ENCODE assay signal across 13 cellular contexts in the genomic region with DNA sequence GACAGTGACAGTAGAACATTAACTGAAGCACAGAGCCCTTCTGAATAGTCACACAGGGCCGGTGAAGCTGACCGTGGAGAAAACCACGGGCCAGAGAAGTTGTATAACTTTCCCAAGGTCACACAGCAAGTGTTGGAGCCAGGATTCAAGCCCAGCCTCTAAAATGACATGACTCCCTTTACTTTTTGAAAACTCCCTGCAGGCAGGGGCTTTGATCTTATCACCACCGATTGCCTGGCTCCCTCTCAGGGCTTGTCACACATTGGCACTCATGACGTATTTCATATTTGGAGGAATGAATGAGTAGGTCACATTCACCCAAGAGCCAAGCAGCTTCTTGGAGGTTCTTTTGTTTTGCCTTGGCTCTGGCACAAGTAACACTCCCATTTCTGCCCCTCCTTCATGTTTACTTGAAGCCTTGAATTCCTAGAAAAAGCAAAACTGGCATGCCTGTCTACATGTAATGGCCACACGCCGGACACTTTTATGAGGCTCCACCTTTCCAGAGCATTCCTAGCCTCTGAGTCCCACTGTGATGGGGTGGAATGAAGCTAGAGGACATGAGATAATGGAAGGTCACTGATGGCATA. TPM values are rescaled to one million over a fixed set of nuclear protein-coding genes. Genes with fewer than 3 reads are reported as not detected.
DNase-seq lines count a peak whose midpoint lies in the region; ATAC-seq and TF ChIP-seq lines count a peak whose summit lies in the region.
"Had no signal": no experiment of that assay in that cellular context is flagged by ENCODE, and none has a peak within 500 bp of the region (broad histone marks: within the 10 kb centered on the region; RNA-seq: fewer than 3 reads in every experiment).

No MANE protein-coding gene starts in this region.

- H3K27me3 ChIP-seq in tibial artery: no peaks in the 10 kb centered on the region

- no peak overlapping the region for H3K27ac ChIP-seq in tibial artery
- H3K27ac ChIP-seq: coronary artery, KMS-11 had no signal

- peaks cover 0 to 6% (median 0%) of the 10 kb centered on the region in 4 donors for H3K4me1 ChIP-seq in tibial artery

- H3K9me3 ChIP-seq in tibial artery: no peaks in the 10 kb centered on the region

- intact Hi-C loops in tibial artery (cut with DNase I; ENCODE audit: low total_unique reads): no loop called here

- ATAC-seq in HG03097 (IDR thresholded peaks at IDR 0.05; ENCODE audit: low FRiP score, unreplicated experiment): no peak
- ATAC-seq: left cardiac atrium had no signal

- no peaks in the 10 kb centered on the region for H3K36me3 ChIP-seq in tibial artery

- peak; percentile 81 for DNase-seq in Caki2 (ENCODE audit: low read depth)
- peak; percentile 84 for DNase-seq in NCI-H226
- DNase-seq in fibroblast of gingiva (ENCODE audit: low read depth): peak; percentile 53
- DNase-seq in renal cortical epithelial cell (ENCODE audit: low read depth): peak; percentile 71
- no peak for DNase-seq in tibial artery
- DNase-seq in ecto neural progenitor cell (ENCODE audit: low spot score): no peak
- DNase-seq in T-helper 9 cell: no peak
- DNase-seq: activated CD8-positive, alpha-beta memory T cell treated with anti-CD3 and anti-CD28 coated beads for 24 hours; activated naive CD4-positive, alpha-beta T cell treated with anti-CD3 and anti-CD28 coated beads, Interleukin-2, amount 50 U/mL, for 16 hours; left cardiac atrium had no signal

- in situ Hi-C loops in Caki2 (cut with HindIII; ENCODE audit: low pct_unique_long_range_greater_than_20kb, low sequenced_read_pairs): no loop called here

- TF ChIP-seq CTCF in tibial artery (IDR thresholded peaks at IDR 0.05): no peak

- no peak overlapping the region for H3K4me3 ChIP-seq in tibial artery
- H3K4me3 ChIP-seq: coronary artery had no signal

RNA-seq across cellular contexts. Expression of a gene that starts 13.3 kb away (rescaled TPM):
- 14.6 and 15.7 TPM in 2 replicates for total RNA-seq in Caki2 (2014; rRNA removed; shearing (Covaris generic); ENCODE audit: low replicate concordance)
- 7.5 and 35.2 TPM in 2 replicates for total RNA-seq in renal cortical epithelial cell

Comparison
In these comparisons a context has a peak if more than half of its experiments do, and no peak if none do; other contexts are left out.
1. DNase-seq: peak in Caki2 (single experiment), NCI-H226 (single experiment), fibroblast of gingiva (single experiment) and renal cortical epithelial cell (single experiment); none in tibial artery (0 of 2), ecto neural progenitor cell (single experiment) and T-helper 9 cell (single experiment).